38 cellular contexts compared by ENCODE assay signal in genomic region chr1:39441797-39442196, GRCh38. TPM values are rescaled to one million over a fixed set of nuclear protein-coding genes. Genes with fewer than 3 reads are reported as not detected.
"Had no signal": no experiment of that assay in that cellular context is flagged by ENCODE, and none has a peak within 500 bp of the region (broad histone marks: within the 10 kb centered on the region; RNA-seq: fewer than 3 reads in every experiment).

No MANE protein-coding gene starts in this region.

- H3K4me1 ChIP-seq: ascending aorta, breast epithelium had no signal

- H3K27me3 Mint-ChIP-seq: activated B cell treated with CpG ODN at 0.5 μM for 24 hours; activated CD4-positive, alpha-beta T cell treated with anti-CD3 and anti-CD28 coated beads, Interleukin-2, amount 10 ng/mL, durations not matched to agents 24 days and 14 days; activated CD8-positive, alpha-beta T cell treated with anti-CD3 and anti-CD28 coated beads for 36 hours; activated naive CD8-positive, alpha-beta T cell treated with anti-CD3 and anti-CD28 coated beads for 36 hours; activated T-helper 17 cell treated with anti-CD3 and anti-CD28 coated beads, Interleukin-2, amount 50 U/mL, for 72 hours; T-cell had no signal

- DNase-seq: activated B cell treated with CpG ODN at 0.5 μM for 24 hours; activated CD4-positive, alpha-beta T cell treated with anti-CD3 and anti-CD28 coated beads, Interleukin-2, amount 10 ng/mL, durations not matched to agents 24 days and 14 days; activated CD4-positive, alpha-beta T cell treated with anti-CD3 and anti-CD28 coated beads, Interleukin-2, amount 50 U/mL, for 4 hours; activated CD4-positive, CD25-positive, alpha-beta regulatory T cell treated with anti-CD3 and anti-CD28 coated beads, Interleukin-2, amount 50 U/mL, for 72 hours; activated CD8-positive, alpha-beta T cell treated with anti-CD3 and anti-CD28 coated beads for 36 hours; activated effector memory CD4-positive, alpha-beta T cell treated with anti-CD3 and anti-CD28 coated beads, Interleukin-2, amount 50 U/mL, for 16 hours; activated naive CD4-positive, alpha-beta T cell treated with Interleukin-2 at 50 U/mL for 16 hours; activated naive CD8-positive, alpha-beta T cell treated with anti-CD3 and anti-CD28 coated beads for 36 hours; activated T-cell treated with anti-CD3 and anti-CD28 coated beads, Interleukin-2, amount 50 U/mL, for 1 hour; activated T-cell treated with anti-CD3 and anti-CD28 coated beads, Interleukin-2, amount 50 U/mL, for 72 hours; amygdala; cerebellar nuclear complex; Karpas-422; KBM-7; NCI-H1048; NCI-H1105 treated with DMSO at 0.1 percent for 48 hours; NCI-H1436; NCI-H1694; NCI-H1930; NCI-H2081 treated with DMSO at 0.1 percent for 48 hours; NCI-H345; NCI-H524 treated with DMSO at 0.1 percent for 48 hours; PC-3; SIG-M5; T-cell; T-helper 2 cell; T-helper 9 cell had no signal

- ATAC-seq: activated CD8-positive, alpha-beta T cell treated with anti-CD3 and anti-CD28 coated beads for 36 hours; activated T-cell treated with anti-CD3 and anti-CD28 coated beads, Interleukin-2, amount 50 U/mL, for 72 hours; activated T-helper 17 cell treated with anti-CD3 and anti-CD28 coated beads, Interleukin-2, amount 50 U/mL, for 72 hours; PC-3; Right ventricle myocardium inferior; SK-N-SH treated with all-trans-retinoic acid at 6 μM for 48 hours; T-cell had no signal

- H3K27ac Mint-ChIP-seq: activated B cell treated with CpG ODN at 0.5 μM for 24 hours; activated CD4-positive, alpha-beta T cell treated with anti-CD3 and anti-CD28 coated beads, Interleukin-2, amount 10 ng/mL, durations not matched to agents 24 days and 14 days; activated CD8-positive, alpha-beta T cell treated with anti-CD3 and anti-CD28 coated beads for 36 hours; activated naive CD8-positive, alpha-beta T cell treated with anti-CD3 and anti-CD28 coated beads for 36 hours; activated T-cell treated with anti-CD3 and anti-CD28 coated beads, Interleukin-2, amount 50 U/mL, for 72 hours had no signal

- FAIRE-seq: RCC 7860 had no signal

- H3K4me3 Mint-ChIP-seq: activated B cell treated with CpG ODN at 0.5 μM for 24 hours; activated CD4-positive, alpha-beta T cell treated with anti-CD3 and anti-CD28 coated beads, Interleukin-2, amount 10 ng/mL, durations not matched to agents 24 days and 14 days; activated CD8-positive, alpha-beta T cell treated with anti-CD3 and anti-CD28 coated beads for 36 hours; activated naive CD8-positive, alpha-beta T cell treated with anti-CD3 and anti-CD28 coated beads for 36 hours; activated T-cell treated with anti-CD3 and anti-CD28 coated beads, Interleukin-2, amount 50 U/mL, for 72 hours; activated T-helper 17 cell treated with anti-CD3 and anti-CD28 coated beads, Interleukin-2, amount 50 U/mL, for 72 hours; T-cell had no signal

- H3K9me3 Mint-ChIP-seq: activated B cell treated with CpG ODN at 0.5 μM for 24 hours; activated CD4-positive, alpha-beta T cell treated with anti-CD3 and anti-CD28 coated beads, Interleukin-2, amount 10 ng/mL, durations not matched to agents 24 days and 14 days; activated CD8-positive, alpha-beta T cell treated with anti-CD3 and anti-CD28 coated beads for 36 hours; activated naive CD8-positive, alpha-beta T cell treated with anti-CD3 and anti-CD28 coated beads for 36 hours; activated T-cell treated with anti-CD3 and anti-CD28 coated beads, Interleukin-2, amount 50 U/mL, for 72 hours; activated T-helper 17 cell treated with anti-CD3 and anti-CD28 coated beads, Interleukin-2, amount 50 U/mL, for 72 hours; T-cell had no signal

- H3K4me3 ChIP-seq: ascending aorta, breast epithelium had no signal

- H3K27me3 ChIP-seq: ascending aorta, breast epithelium had no signal

- H3K27ac ChIP-seq: ascending aorta, breast epithelium, RWPE1, VCaP had no signal

- H3K4me1 Mint-ChIP-seq: activated B cell treated with CpG ODN at 0.5 μM for 24 hours; activated CD4-positive, alpha-beta T cell treated with anti-CD3 and anti-CD28 coated beads, Interleukin-2, amount 10 ng/mL, durations not matched to agents 24 days and 14 days; activated naive CD8-positive, alpha-beta T cell treated with anti-CD3 and anti-CD28 coated beads for 36 hours; activated T-helper 17 cell treated with anti-CD3 and anti-CD28 coated beads, Interleukin-2, amount 50 U/mL, for 72 hours; T-cell had no signal

- H3K9me3 ChIP-seq: ascending aorta, breast epithelium had no signal

RNA-seq across cellular contexts. Expression of gene BMP8A, which starts 49.6 kb away (rescaled TPM):
- total RNA-seq: activated CD4-positive, alpha-beta T cell treated with anti-CD3 and anti-CD28 coated beads, Interleukin-2, amount 10 ng/mL, durations not matched to agents 24 days and 14 days; ascending aorta; MCF 10A; NCI-H460; SK-MEL-5 had no signal
